In genomic region chr4:105234582-105234981, GRCh38 we compare ENCODE assay signal across 24 cellular contexts.
"Had no signal": no experiment of that assay in that cellular context is flagged by ENCODE, and none has a peak within 500 bp of the region (broad histone marks: within the 10 kb centered on the region; RNA-seq: fewer than 3 reads in every experiment).

No MANE protein-coding gene starts in this region.

- H3K4me3 Mint-ChIP-seq: activated naive CD4-positive, alpha-beta T cell treated with anti-CD3 and anti-CD28 coated beads for 36 hours; activated naive CD8-positive, alpha-beta T cell treated with anti-CD3 and anti-CD28 coated beads for 36 hours; effector memory CD8-positive, alpha-beta T cell; naive thymus-derived CD4-positive, alpha-beta T cell had no signal

- ATAC-seq: effector memory CD8-positive, alpha-beta T cell; gastrocnemius medialis; left colon; naive thymus-derived CD4-positive, alpha-beta T cell; right cardiac atrium had no signal

- FAIRE-seq: kidney had no signal

- H2AFZ ChIP-seq: hepatocyte had no signal

- H3K4me3 ChIP-seq: adrenal gland, gastrocnemius medialis, hepatocyte, spleen, testis, transverse colon had no signal

- H3K27me3 Mint-ChIP-seq: activated naive CD8-positive, alpha-beta T cell treated with anti-CD3 and anti-CD28 coated beads for 36 hours; effector memory CD8-positive, alpha-beta T cell; naive thymus-derived CD4-positive, alpha-beta T cell had no signal

- H3K4me1 ChIP-seq: adrenal gland, gastrocnemius medialis, testis had no signal

- H3K9me3 Mint-ChIP-seq: activated naive CD4-positive, alpha-beta T cell treated with anti-CD3 and anti-CD28 coated beads for 36 hours; activated naive CD8-positive, alpha-beta T cell treated with anti-CD3 and anti-CD28 coated beads for 36 hours; effector memory CD8-positive, alpha-beta T cell had no signal

- DNase-seq: activated CD4-positive, alpha-beta T cell treated with anti-CD3 and anti-CD28 coated beads for 4 hours; activated CD4-positive, alpha-beta T cell treated with anti-CD3 and anti-CD28 coated beads, Interleukin-2, amount 50 U/mL, for 4 hours; activated CD8-positive, alpha-beta memory T cell treated with anti-CD3 and anti-CD28 coated beads for 24 hours; activated effector memory CD4-positive, alpha-beta T cell treated with anti-CD3 and anti-CD28 coated beads, Interleukin-2, amount 50 U/mL, for 16 hours; activated naive CD4-positive, alpha-beta T cell treated with anti-CD3 and anti-CD28 coated beads for 36 hours; activated naive CD8-positive, alpha-beta T cell treated with anti-CD3 and anti-CD28 coated beads for 36 hours; adrenal gland; aorta; caudate nucleus; cortex of kidney; effector memory CD8-positive, alpha-beta T cell; erythroblast; gastrocnemius medialis; kidney; left colon; midbrain; naive thymus-derived CD4-positive, alpha-beta T cell; posterior cingulate gyrus; right cardiac atrium; spleen; stimulated activated naive CD4-positive, alpha-beta T cell treated with Interleukin-2 at 50 U/mL for 16 hours; testis; transverse colon had no signal

- H3K4me2 ChIP-seq: hepatocyte had no signal

- H3K9me3 ChIP-seq: adrenal gland, gastrocnemius medialis, spleen, testis, transverse colon had no signal

- H3K27ac Mint-ChIP-seq: activated naive CD4-positive, alpha-beta T cell treated with anti-CD3 and anti-CD28 coated beads for 36 hours; activated naive CD8-positive, alpha-beta T cell treated with anti-CD3 and anti-CD28 coated beads for 36 hours; naive thymus-derived CD4-positive, alpha-beta T cell had no signal

- H3K27me3 ChIP-seq: adrenal gland, gastrocnemius medialis, hepatocyte, spleen, testis, transverse colon had no signal

- H3K36me3 ChIP-seq: transverse colon had no signal

- H3K27ac ChIP-seq: adrenal gland, gastrocnemius medialis, hepatocyte, spleen, testis, transverse colon had no signal
